ENCODE assay signal across 24 cellular contexts in the genomic region with DNA sequence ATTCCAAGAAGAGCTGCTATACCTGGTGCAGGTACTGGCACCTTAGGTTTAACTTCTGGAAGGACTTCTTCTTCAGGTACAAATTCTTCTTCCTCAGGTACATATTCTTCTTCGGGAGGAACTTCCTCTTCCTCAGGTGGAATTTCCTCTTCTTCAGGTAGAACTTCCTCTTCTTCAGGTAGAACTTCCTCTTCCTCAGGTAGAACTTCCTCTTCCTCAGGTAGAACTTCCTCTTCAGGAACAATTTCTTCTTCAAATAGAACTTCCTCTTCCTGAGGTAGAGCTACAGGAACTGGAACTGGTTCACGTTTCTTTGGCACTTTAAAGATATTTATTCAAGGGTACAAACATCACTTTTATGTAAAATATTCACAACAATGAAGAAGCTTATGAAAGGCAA.
"Had no signal": no experiment of that assay in that cellular context is flagged by ENCODE, and none has a peak within 500 bp of the region (broad histone marks: within the 10 kb centered on the region; RNA-seq: fewer than 3 reads in every experiment).

No MANE protein-coding gene starts in this region.

- H3K9ac ChIP-seq: neural progenitor cell had no signal

- H3K9me3 Mint-ChIP-seq: natural killer cell treated with Interleukin-12 subunit alpha and Interleukin-12 subunit beta and Interleukin-15 and Interleukin-18, amount 100 ng/mL, for 72 hours; neural progenitor cell; stimulated activated naive CD8-positive, alpha-beta T cell treated with anti-CD3 and anti-CD28 coated beads, Interleukin-15, amount 100 ng/mL, for 72 hours had no signal

- H3K36me3 Mint-ChIP-seq: natural killer cell treated with Interleukin-12 subunit alpha and Interleukin-12 subunit beta and Interleukin-15 and Interleukin-18, amount 100 ng/mL, for 72 hours; neural progenitor cell had no signal

- H3K4me1 Mint-ChIP-seq: neural progenitor cell; stimulated activated naive CD8-positive, alpha-beta T cell treated with anti-CD3 and anti-CD28 coated beads, Interleukin-15, amount 100 ng/mL, for 72 hours had no signal

- H3K4me1 ChIP-seq: heart right ventricle, neural progenitor cell, pancreas, right lobe of liver, testis, tibial nerve, upper lobe of right lung, vagina had no signal

- H3K4me2 ChIP-seq: neural progenitor cell had no signal

- ATAC-seq: heart right ventricle; natural killer cell treated with Interleukin-12 subunit alpha and Interleukin-12 subunit beta and Interleukin-15 and Interleukin-18, amount 100 ng/mL, for 72 hours; pancreas; right lobe of liver; stimulated activated naive B cell treated with anti-CD40 and anti-IgM and Interleukin-4, amounts not matched to agents 10 μg/mL and 1 μg/mL and 100 μg/mL, for 72 hours; stimulated activated naive CD8-positive, alpha-beta T cell treated with anti-CD3 and anti-CD28 coated beads, Interleukin-15, amount 100 ng/mL, for 72 hours; upper lobe of right lung had no signal

- H3K27ac Mint-ChIP-seq: natural killer cell treated with Interleukin-12 subunit alpha and Interleukin-12 subunit beta and Interleukin-15 and Interleukin-18, amount 100 ng/mL, for 72 hours; neural progenitor cell; progenitor cell of endocrine pancreas; stimulated activated naive B cell treated with anti-CD40 and anti-IgM and Interleukin-4, amounts not matched to agents 10 μg/mL and 1 μg/mL and 100 μg/mL, for 72 hours; stimulated activated naive CD8-positive, alpha-beta T cell treated with anti-CD3 and anti-CD28 coated beads, Interleukin-15, amount 100 ng/mL, for 72 hours had no signal

- H3K27ac ChIP-seq: dorsolateral prefrontal cortex, heart right ventricle, neural progenitor cell, pancreas, right lobe of liver, testis, tibial nerve, upper lobe of right lung, vagina had no signal

- H3K9me3 ChIP-seq: heart right ventricle, pancreas, right lobe of liver, spleen, testis, tibial nerve, upper lobe of right lung, vagina had no signal

- FAIRE-seq: islet of Langerhans, pancreas had no signal

- H3K4me3 ChIP-seq: dorsolateral prefrontal cortex, heart right ventricle, neural progenitor cell, pancreas, right lobe of liver, spleen, testis, tibial nerve, upper lobe of right lung, vagina had no signal

- H2AFZ ChIP-seq: neural progenitor cell had no signal

- H3K36me3 ChIP-seq: neural progenitor cell, right lobe of liver, tibial nerve, upper lobe of right lung, vagina had no signal

- H3K27me3 Mint-ChIP-seq: natural killer cell treated with Interleukin-12 subunit alpha and Interleukin-12 subunit beta and Interleukin-15 and Interleukin-18, amount 100 ng/mL, for 72 hours; progenitor cell of endocrine pancreas; stimulated activated naive B cell treated with anti-CD40 and anti-IgM and Interleukin-4, amounts not matched to agents 10 μg/mL and 1 μg/mL and 100 μg/mL, for 72 hours; stimulated activated naive CD8-positive, alpha-beta T cell treated with anti-CD3 and anti-CD28 coated beads, Interleukin-15, amount 100 ng/mL, for 72 hours had no signal

- H3K4me3 Mint-ChIP-seq: natural killer cell treated with Interleukin-12 subunit alpha and Interleukin-12 subunit beta and Interleukin-15 and Interleukin-18, amount 100 ng/mL, for 72 hours; neural progenitor cell; stimulated activated naive B cell treated with anti-CD40 and anti-IgM and Interleukin-4, amounts not matched to agents 10 μg/mL and 1 μg/mL and 100 μg/mL, for 72 hours; stimulated activated naive CD8-positive, alpha-beta T cell treated with anti-CD3 and anti-CD28 coated beads, Interleukin-15, amount 100 ng/mL, for 72 hours had no signal

- DNase-seq: cortex of kidney; dorsolateral prefrontal cortex; effector CD8-positive, alpha-beta T cell; foreskin melanocyte; heart right ventricle; hypothalamus; kidney glomerular epithelial cell; occipital lobe; pancreas; right lobe of liver; spleen; stimulated activated CD4-positive, alpha-beta T cell treated with anti-CD3 and anti-CD28 coated beads, Interleukin-15, amount 100 ng/mL, for 24 hours; stimulated activated CD4-positive, alpha-beta T cell treated with anti-CD3 and anti-CD28 coated beads, Interleukin-1b, Interleukin-23, amount 100 ng/mL, for 48 hours; stimulated activated CD4-positive, alpha-beta T cell treated with anti-CD3 and anti-CD28 coated beads, Interleukin-4, amount 100 ng/mL, for 24 hours; stimulated activated naive B cell treated with anti-CD40 and anti-IgM and Interleukin-4, amounts not matched to agents 10 μg/mL and 1 μg/mL and 100 μg/mL, for 72 hours; stimulated activated naive CD8-positive, alpha-beta T cell treated with anti-CD3 and anti-CD28 coated beads, Interleukin-15, amount 100 ng/mL, for 72 hours; testis; upper lobe of right lung had no signal

- H3K27me3 ChIP-seq: dorsolateral prefrontal cortex, heart right ventricle, neural progenitor cell, pancreas, right lobe of liver, spleen, testis, tibial nerve, upper lobe of right lung, vagina had no signal
